In the genomic region with DNA sequence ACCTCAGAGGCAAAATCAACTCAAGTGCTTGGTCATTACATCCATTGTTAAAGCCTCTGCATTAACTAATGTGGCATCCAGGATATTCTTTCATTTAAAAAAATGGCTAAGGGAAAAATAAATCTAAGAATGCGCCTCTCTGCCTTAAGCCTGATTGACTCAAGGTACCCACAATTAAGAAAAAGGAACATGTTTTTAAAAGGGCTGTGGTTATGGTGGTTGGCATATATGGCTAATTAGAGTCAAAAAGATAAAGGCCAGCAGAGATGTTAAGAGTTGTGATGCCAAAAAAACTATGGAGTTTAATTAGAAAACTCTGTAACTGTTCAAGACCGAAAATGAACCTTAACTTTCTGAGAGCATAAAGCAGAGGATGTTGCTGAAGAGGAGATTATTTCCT, we compare ENCODE assay signal across 21 cellular contexts.
A peak's percentile ranks its signal among the peaks of the same experiment; 100 is the strongest.
DNase-seq lines count a peak whose midpoint lies in the region; ATAC-seq, FAIRE-seq and TF ChIP-seq lines count a peak whose summit lies in the region.
"Had no signal": no experiment of that assay in that cellular context is flagged by ENCODE, and none has a peak within 500 bp of the region (broad histone marks: within the 10 kb centered on the region; RNA-seq: fewer than 3 reads in every experiment).

No MANE protein-coding gene starts in this region.

- no peak overlapping the region for H2BK20ac ChIP-seq in IMR-90 (ENCODE audit: low read depth, low read length)

- CTCF ChIA-PET in CD8-positive, alpha-beta T cell (lab: Charles Lee) = interaction anchor here (2.2 kb wide), 1 partner anchor 63 kb away, joined by 7 read pairs; no protein-coding TSS in a partner anchor
- CTCF ChIA-PET in IMR-90 (lab: Yijun Ruan, JAX) = no interaction called here

- H3K4me3 ChIP-seq in CD8-positive, alpha-beta T cell (ENCODE audit: low read depth, low read length) = no peak overlapping the region
- H3K4me3 ChIP-seq in IMR-90 (ENCODE audit: insufficient read depth, low read depth, low read length) = no peak overlapping the region
- H3K4me3 ChIP-seq: ascending aorta, thyroid gland had no signal

- no peak overlapping the region for H2AK9ac ChIP-seq in IMR-90 (replicated peaks; ENCODE audit: low read depth, low read length, poor library complexity)

- no peak for FAIRE-seq in RCC 7860 (lab: Jason Lieb, UNC)

- peaks cover 2% of the 10 kb centered on the region; the same call in 1 of the 2 replicates for H3K9me1 ChIP-seq in IMR-90 (ENCODE audit: insufficient read depth, low read length)

- no TSS peak for BruUV-seq in IMR-90 (replicated peaks; lab: Mats Ljungman, UMichigan)

- ATAC-seq in CD8-positive, alpha-beta T cell = no peak
- ATAC-seq in IMR-90 (ENCODE audit: low read depth) (no peak), HG03469 (IDR thresholded peaks at IDR 0.05; ENCODE audit: unreplicated experiment) (no peak)
- peak in 1 of 2 donors; percentile 11 for ATAC-seq in naive thymus-derived CD8-positive, alpha-beta T cell
- ATAC-seq: left ventricle myocardium superior, Right ventricle myocardium inferior had no signal

- H2BK5ac ChIP-seq in IMR-90 (ENCODE audit: low read depth, low read length, poor library complexity, severe bottlenecking) = peak overlapping the region; percentile 7

- H3K27me3 Mint-ChIP-seq in CD8-positive, alpha-beta T cell (ENCODE audit: low read depth) = no peaks in the 10 kb centered on the region
- H3K27me3 Mint-ChIP-seq in activated naive CD8-positive, alpha-beta T cell = no peaks in the 10 kb centered on the region
- H3K27me3 Mint-ChIP-seq in naive thymus-derived CD8-positive, alpha-beta T cell = no peaks in the 10 kb centered on the region

- no peaks in the 10 kb centered on the region for H4K20me1 ChIP-seq in IMR-90 (ENCODE audit: insufficient read depth, low read length)

- no peak for TF ChIP-seq CTCF in CD8-positive, alpha-beta T cell (IDR thresholded peaks at IDR 0.05)
- no peak for TF ChIP-seq CTCF in IMR-90 (conservative IDR thresholded peaks at IDR 0.05; ENCODE audit: low read depth, low read length)

- peaks cover under 1% of the 10 kb centered on the region for H3K36me3 Mint-ChIP-seq in CD8-positive, alpha-beta T cell
- peaks cover 2% of the 10 kb centered on the region for H3K36me3 Mint-ChIP-seq in activated naive CD8-positive, alpha-beta T cell
- peaks cover 0 to 5% (median 2%) of the 10 kb centered on the region in 3 donors for H3K36me3 Mint-ChIP-seq in naive thymus-derived CD8-positive, alpha-beta T cell
- H3K36me3 Mint-ChIP-seq: mesothelial cell of epicardium had no signal

- TF ChIP-seq POLR2A in IMR-90 (IDR thresholded peaks at IDR 0.05; ENCODE audit: low read depth, low read length) = no peak

- no peaks in the 10 kb centered on the region for H3K9me3 ChIP-seq in CD8-positive, alpha-beta T cell (ENCODE audit: low read length)
- H3K9me3 ChIP-seq in IMR-90 (ENCODE audit: control insufficient read depth, insufficient read depth, low read length) = no peaks in the 10 kb centered on the region; the same call in 1 of the 2 replicates
- H3K9me3 ChIP-seq: ascending aorta, thyroid gland had no signal

- H2BK120ac ChIP-seq in IMR-90 (ENCODE audit: low read depth, low read length) = peak overlapping the region; percentile 19; the same call in 1 of the 2 replicates

- intact Hi-C loops in CD8-positive, alpha-beta T cell (cut with DNase I, micrococcal nuclease) = loop anchor here in 1 of 2 experiments (5.0 kb wide), 2 partner anchors 76 to 206 kb away; no protein-coding TSS in a partner anchor
- intact Hi-C loops in IMR-90 (cut with micrococcal nuclease) = no loop called here

- peaks cover 58% of the 10 kb centered on the region for H3K4me1 ChIP-seq in CD8-positive, alpha-beta T cell (ENCODE audit: insufficient read depth, low read length)
- H3K4me1 ChIP-seq in IMR-90 (ENCODE audit: control insufficient read depth, insufficient read depth, low read length) = peaks cover 3% of the 10 kb centered on the region

- dilution Hi-C loops in IMR-90 (cut with HindIII; ENCODE audit: low sequenced_read_pairs, unreplicated experiment) = no loop called here

- no peak overlapping the region; the same call in 1 of the 2 replicates for H3K4ac ChIP-seq in IMR-90 (ENCODE audit: low read depth, low read length)

- H2AK5ac ChIP-seq in IMR-90 (ENCODE audit: low read depth, low read length) = no peak overlapping the region

- H3K56ac ChIP-seq in IMR-90 (ENCODE audit: extremely low read depth, insufficient read depth, low read length) = no peak overlapping the region

- H3K9ac ChIP-seq in IMR-90 (ENCODE audit: low read depth, low read length) = no peak overlapping the region
- H3K9ac ChIP-seq: KMS-11 had no signal

- H2BK15ac ChIP-seq in IMR-90 (ENCODE audit: low read depth, low read length) = no peak overlapping the region

- no peak overlapping the region; the same call in 1 of the 2 replicates for H3K4me2 ChIP-seq in IMR-90 (ENCODE audit: low read depth, low read length)
- H3K4me2 ChIP-seq: KMS-11 had no signal

- POLR2A ChIA-PET in CD8-positive, alpha-beta T cell (lab: Charles Lee) = interaction anchor here (5.3 kb wide), 1 partner anchor 14 kb away, joined by 26 read pairs; no protein-coding TSS in a partner anchor
- POLR2A ChIA-PET in IMR-90 (lab: Charles Lee; ENCODE audit: unreplicated experiment) = no interaction called here
- POLR2A ChIA-PET in naive thymus-derived CD8-positive, alpha-beta T cell (lab: Charles Lee) = interaction anchor here (1.4 to 6.4 kb wide), 2 partner anchors 8 to 79 kb away, joined by 3 to 46 read pairs; no protein-coding TSS in a partner anchor

- DNase-seq in CD8-positive, alpha-beta T cell = no peak
- DNase-seq in IMR-90 (no peak), RCC 7860 (ENCODE audit: low spot score) (no peak), NCI-H82 treated with DMSO at 0.1 percent for 48 hours (lab: John Stamatoyannopoulos, UW; ENCODE audit: unreplicated experiment) (no peak)
- DNase-seq in naive thymus-derived CD8-positive, alpha-beta T cell = peak in 3 of 10 donors; percentile 36 to 41 (median 40)
- DNase-seq: activated CD4-positive, alpha-beta T cell treated with anti-CD3 and anti-CD28 coated beads, Interleukin-2, amount 10 ng/mL, durations not matched to agents 24 days and 14 days; activated CD8-positive, alpha-beta memory T cell treated with anti-CD3 and anti-CD28 coated beads, Interleukin-2, amount 50 U/mL, for 4 hours; activated effector memory CD4-positive, alpha-beta T cell treated with Interleukin-2 at 50 U/mL for 16 hours; erythroblast; left ventricle myocardium superior; NCI-H2171; NCI-H524 treated with DMSO at 0.1 percent for 48 hours; stimulated activated CD4-positive, alpha-beta T cell treated with anti-CD3 and anti-CD28 coated beads, Interleukin-2, amount 100 ng/mL, for 24 hours; thyroid gland had no signal

- H3K36me3 ChIP-seq in CD8-positive, alpha-beta T cell (ENCODE audit: insufficient read depth, low read length) = no peaks in the 10 kb centered on the region
- no peaks in the 10 kb centered on the region for H3K36me3 ChIP-seq in IMR-90 (ENCODE audit: control insufficient read depth, insufficient read depth, low read length)
- H3K36me3 ChIP-seq: ascending aorta, thyroid gland had no signal

- no peak overlapping the region; the same call in 1 of the 2 replicates for H3K14ac ChIP-seq in IMR-90 (replicated peaks; ENCODE audit: low read depth, low read length)

- no peaks in the 10 kb centered on the region for H3K27me3 ChIP-seq in CD8-positive, alpha-beta T cell (ENCODE audit: insufficient read depth, low read length)
- H3K27me3 ChIP-seq in IMR-90 (ENCODE audit: control insufficient read depth, insufficient read depth, low read length) = no peaks in the 10 kb centered on the region
- H3K27me3 ChIP-seq: ascending aorta, thyroid gland had no signal

- no peak for TF ChIP-seq RAD21 in IMR-90 (IDR thresholded peaks at IDR 0.05; ENCODE audit: low read length)

- no CpG with 5 or more reads among the region's 2 CpGs for WGBS in IMR-90 (ENCODE audit: extremely low coverage in 2 of 2, insufficient read length in 1 of 2), 2 experiments

- H3K79me1 ChIP-seq in IMR-90 (ENCODE audit: low read depth in 1 of 2, low read length in 2 of 2) = no peaks in the 10 kb centered on the region

- in situ Hi-C loops in IMR-90 (cut with MboI; ENCODE audit: low sequenced_read_pairs) = no loop called here

- no peak overlapping the region; the same call in 1 of the 2 replicates for H3K18ac ChIP-seq in IMR-90 (ENCODE audit: low read depth, low read length)

- H3K9me3 Mint-ChIP-seq in CD8-positive, alpha-beta T cell = peaks cover 2% of the 10 kb centered on the region
- H3K9me3 Mint-ChIP-seq in activated naive CD8-positive, alpha-beta T cell (ENCODE audit: low read depth) = no peaks in the 10 kb centered on the region
- H3K9me3 Mint-ChIP-seq in naive thymus-derived CD8-positive, alpha-beta T cell = peaks cover 0 to 4% (median 2%) of the 10 kb centered on the region in 9 donors

- peak overlapping the region; percentile 87 for H3K27ac Mint-ChIP-seq in CD8-positive, alpha-beta T cell
- H3K27ac Mint-ChIP-seq in activated naive CD8-positive, alpha-beta T cell = peak overlapping the region; percentile 86
- H3K27ac Mint-ChIP-seq in naive thymus-derived CD8-positive, alpha-beta T cell = peak overlapping the region; percentile 85 to 95 (median 90)
- H3K27ac Mint-ChIP-seq: activated CD4-positive, alpha-beta T cell treated with anti-CD3 and anti-CD28 coated beads, Interleukin-2, amount 10 ng/mL, durations not matched to agents 24 days and 14 days; mesothelial cell of epicardium had no signal

- peak overlapping the region; percentile 29 for H3K4me3 Mint-ChIP-seq in CD8-positive, alpha-beta T cell
- H3K4me3 Mint-ChIP-seq in activated naive CD8-positive, alpha-beta T cell = peak overlapping the region; percentile 66
- H3K4me3 Mint-ChIP-seq in naive thymus-derived CD8-positive, alpha-beta T cell = peak overlapping the region in 9 of 10 donors; percentile 14 to 74 (median 60)
- H3K4me3 Mint-ChIP-seq: activated CD4-positive, alpha-beta T cell treated with anti-CD3 and anti-CD28 coated beads, Interleukin-2, amount 10 ng/mL, durations not matched to agents 24 days and 14 days; mesothelial cell of epicardium; neural crest cell had no signal

- no peak overlapping the region; the same call in 1 of the 2 replicates for H3K23ac ChIP-seq in IMR-90 (ENCODE audit: low read depth, low read length)

- no peak overlapping the region for H4K91ac ChIP-seq in IMR-90 (ENCODE audit: insufficient read depth, low read depth, low read length)

- no peak overlapping the region for H3K27ac ChIP-seq in CD8-positive, alpha-beta T cell (ENCODE audit: low read depth, low read length)
- no peak overlapping the region for H3K27ac ChIP-seq in IMR-90 (ENCODE audit: insufficient read depth, low read length)
- H3K27ac ChIP-seq: ascending aorta, KMS-11, thyroid gland had no signal

- no peak overlapping the region for H4K5ac ChIP-seq in IMR-90 (ENCODE audit: low read depth, low read length)

- no peak overlapping the region for H2AFZ ChIP-seq in IMR-90 (replicated peaks; ENCODE audit: low read length, poor library complexity)

- peaks cover 90% of the 10 kb centered on the region for H3K4me1 Mint-ChIP-seq in CD8-positive, alpha-beta T cell (ENCODE audit: low read depth)
- H3K4me1 Mint-ChIP-seq in activated naive CD8-positive, alpha-beta T cell (ENCODE audit: low read depth) = peaks cover 86% of the 10 kb centered on the region
- H3K4me1 Mint-ChIP-seq in naive thymus-derived CD8-positive, alpha-beta T cell = peaks cover 40 to 89% (median 80%) of the 10 kb centered on the region in 4 donors

- H4K8ac ChIP-seq in IMR-90 (ENCODE audit: low read depth in 2 of 2, low read length in 2 of 2) = no peak overlapping the region

TF ChIP-seq in IMR-90, 13 proteins besides CTCF, POLR2A, EP300 and RAD21 (continues in another document):
- no peak for TF ChIP-seq RFX5 (IDR thresholded peaks at IDR 0.05; ENCODE audit: low read depth, low read length)
